In genomic region chr2:170929686-170930050, GRCh38 we compare ENCODE assay signal across 8 cellular contexts. TPM values are rescaled to one million over a fixed set of nuclear protein-coding genes. Genes with fewer than 3 reads are reported as not detected.
DNase-seq lines count a peak whose midpoint lies in the region; ATAC-seq, FAIRE-seq and TF ChIP-seq lines count a peak whose summit lies in the region.

No MANE protein-coding gene starts in this region.

- TF ChIP-seq POLR2A in HepG2 (IDR thresholded peaks at IDR 0.05; ENCODE audit: insufficient read depth in 1 of 2, low read depth in 2 of 2, low read length in 2 of 2): no peak

- no peak for TF ChIP-seq EP300 in HepG2 (IDR thresholded peaks at IDR 0.05; ENCODE audit: low read depth in 2 of 2, low read length in 2 of 2)
- no peak; the same call in 1 of the 2 replicates for TF ChIP-seq EP300 in HepG2 (CRISPR knock-in tag; IDR thresholded peaks at IDR 0.05; ENCODE audit: borderline replicate concordance)

- peak overlapping the region; percentile 100 for H3K9ac ChIP-seq in HepG2 (ENCODE audit: insufficient read depth, low read depth, low read length)

- TF ChIP-seq RAD21 in HepG2 (CRISPR knock-in tag; IDR thresholded peaks at IDR 0.05): no peak

- peak overlapping the region; percentile 94 for H3K27ac Mint-ChIP-seq in CD4-positive, alpha-beta T cell
- peak overlapping the region; percentile 91 for H3K27ac Mint-ChIP-seq in dendritic cell treated with granulocyte-macrophage colony-stimulating factor and Interleukin-4, amounts not matched to agents 40 ng/mL and 50 ng/mL, for 4 days

- FAIRE-seq in HepG2 (lab: Jason Lieb, UNC): no peak

- H3K27me3 ChIP-seq in CD4-positive, alpha-beta T cell (ENCODE audit: control insufficient read depth, insufficient read depth, low read length): no peaks in the 10 kb centered on the region
- no peaks in the 10 kb centered on the region; a peak in 1 of 5 replicates for H3K27me3 ChIP-seq in HepG2 (ENCODE audit: control insufficient read depth in 1 of 2, insufficient read depth in 2 of 2, low read length in 2 of 2)

- under 1% methylated on average over 21 of the region's 21 CpGs for WGBS in HepG2 (ENCODE audit: low lambda C conversion rate)

- POLR2A ChIA-PET in CD4-positive, alpha-beta T cell (lab: Charles Lee): interaction anchor here (0.6 to 3.4 kb wide), 15 partner anchors 11 to 1626 kb away, joined by 3 to 36 read pairs (median 5); partner anchors contain the start of genes DCAF17, METTL8 and TLK1
- POLR2A ChIA-PET in HepG2 (lab: Yijun Ruan, JAX): interaction anchor here (1.0 to 3.1 kb wide), 9 partner anchors 8 to 504 kb away, joined by 3 to 39 read pairs (median 6); partner anchors contain the start of genes DCAF17, METTL8 and SP5

- no peak for TF ChIP-seq CTCF in CD4-positive, alpha-beta T cell (IDR thresholded peaks at IDR 0.05)
- TF ChIP-seq CTCF in VCaP (conservative IDR thresholded peaks at IDR 0.05) (no peak), HepG2 (CRISPR knock-in tag; IDR thresholded peaks at IDR 0.05) (no peak)

- H3K36me3 Mint-ChIP-seq in CD4-positive, alpha-beta T cell (ENCODE audit: low read depth): peaks cover 38% of the 10 kb centered on the region
- H3K36me3 Mint-ChIP-seq in dendritic cell treated with granulocyte-macrophage colony-stimulating factor and Interleukin-4, amounts not matched to agents 40 ng/mL and 50 ng/mL, for 4 days (ENCODE audit: low read depth): peaks cover 12% of the 10 kb centered on the region

- no peaks in the 10 kb centered on the region for H3K9me3 Mint-ChIP-seq in CD4-positive, alpha-beta T cell
- H3K9me3 Mint-ChIP-seq in dendritic cell treated with granulocyte-macrophage colony-stimulating factor and Interleukin-4, amounts not matched to agents 40 ng/mL and 50 ng/mL, for 4 days: peaks cover 12% of the 10 kb centered on the region

- H3K9me3 ChIP-seq in CD4-positive, alpha-beta T cell (ENCODE audit: control insufficient read depth, low read length): no peaks in the 10 kb centered on the region
- H3K9me3 ChIP-seq in HepG2 (ENCODE audit: low read length): no peaks in the 10 kb centered on the region

- H3K36me3 ChIP-seq in HepG2 (replicated peaks in 1 of 2; ENCODE audit: control insufficient read depth in 1 of 2, insufficient read depth in 2 of 2, low read length in 2 of 2): peaks cover under 1 to 3% of the 10 kb centered on the region in 2 experiments; a peak in 1 of 5 replicates

- peaks cover 70% of the 10 kb centered on the region for H3K79me2 ChIP-seq in HepG2 (ENCODE audit: insufficient read depth, low read length)

- H3K4me1 ChIP-seq in HepG2 (ENCODE audit: insufficient read depth, low read length): peaks cover 56% of the 10 kb centered on the region

- DNase-seq in CD4-positive, alpha-beta T cell: peak in 7 of 10 experiments; percentile 10 to 51 (median 28)
- DNase-seq in KG1 (lab: John Stamatoyannopoulos, UW) (peak; percentile 51), HepG2 (ENCODE audit: low spot score) (peak; percentile 67)
- DNase-seq in stimulated activated CD4-positive, alpha-beta T cell treated with anti-CD3 and anti-CD28 coated beads, Interleukin-4, amount 100 ng/mL, for 4 hours: peak; percentile 20 to 37

- no peak for ATAC-seq in CD4-positive, alpha-beta T cell (ENCODE audit: poor library complexity)
- peak; percentile 15 for ATAC-seq in GM19455 (IDR thresholded peaks at IDR 0.05; ENCODE audit: unreplicated experiment)
- peak; percentile 50 for ATAC-seq in HepG2
- ATAC-seq in GM21737 (IDR thresholded peaks at IDR 0.05; ENCODE audit: unreplicated experiment): no peak

- H3K4me3 Mint-ChIP-seq in CD4-positive, alpha-beta T cell: peak overlapping the region; percentile 97
- peak overlapping the region; percentile 89 for H3K4me3 Mint-ChIP-seq in dendritic cell treated with granulocyte-macrophage colony-stimulating factor and Interleukin-4, amounts not matched to agents 40 ng/mL and 50 ng/mL, for 4 days

- CTCF ChIA-PET in CD4-positive, alpha-beta T cell (lab: Charles Lee): interaction anchor here (0.6 to 3.4 kb wide), 17 partner anchors 8 to 993 kb away, joined by 3 to 43 read pairs (median 11); partner anchors contain the start of genes DCAF17, HAT1 and METTL8
- CTCF ChIA-PET in HepG2 (lab: Yijun Ruan, JAX; ENCODE audit: low intra/inter-chr PET ratio, low total read pairs): interaction anchor here (2.0 kb wide), 1 partner anchor 44 kb away, joined by 4 read pairs; no protein-coding TSS in a partner anchor

- no peaks in the 10 kb centered on the region for H3K27me3 Mint-ChIP-seq in CD4-positive, alpha-beta T cell
- no peaks in the 10 kb centered on the region for H3K27me3 Mint-ChIP-seq in dendritic cell treated with granulocyte-macrophage colony-stimulating factor and Interleukin-4, amounts not matched to agents 40 ng/mL and 50 ng/mL, for 4 days

- peaks cover 49% of the 10 kb centered on the region for H4K20me1 ChIP-seq in HepG2 (ENCODE audit: insufficient read depth, low read length)

- no TSS peak for BruUV-seq in HepG2 (replicated peaks; lab: Mats Ljungman, UMichigan)

- peak overlapping the region; percentile 91 for H3K4me2 ChIP-seq in HepG2 (ENCODE audit: low read depth, low read length)

- in situ Hi-C loops in HepG2 (cut with HindIII; ENCODE audit: extremely low pct_ligation_motif_present, low pct_unique_long_range_greater_than_20kb): no loop called here

- peak overlapping the region; percentile 86 for H3K27ac ChIP-seq in CD4-positive, alpha-beta T cell (ENCODE audit: low read depth, low read length)
- H3K27ac ChIP-seq in VCaP (peak overlapping the region; percentile 94), HepG2 (ENCODE audit: extremely low read length, insufficient read depth, low read length) (peak overlapping the region; percentile 94)

- H3K4me3 ChIP-seq in HepG2 (replicated peaks in 1 of 3; ENCODE audit: insufficient read depth in 1 of 3, low read depth in 2 of 3, low read length in 3 of 3): peak overlapping the region; percentile 83 to 97 (median 92)

- intact Hi-C loops in CD4-positive, alpha-beta T cell (cut with DNase I, micrococcal nuclease): loop anchor here (1.0 to 10.0 kb wide), 10 partner anchors 38 to 1625 kb away; partner anchors contain the start of genes DCAF17 (in 1 of the 2), ERICH2 (in 1 of the 2), METAP1D (in 1 of the 2) and METTL8 (in 1 of the 2)
- intact Hi-C loops in dendritic cell treated with granulocyte-macrophage colony-stimulating factor and Interleukin-4, amounts not matched to agents 40 ng/mL and 50 ng/mL, for 4 days (cut with micrococcal nuclease): loop anchor here (1.0 to 5.0 kb wide), 2 partner anchors 233 to 505 kb away; partner anchors contain the start of genes DCAF17 and TLK1
- intact Hi-C loops in HepG2 (cut with micrococcal nuclease; ENCODE audit: unreplicated experiment): loop anchor here (2.0 to 5.0 kb wide), 2 partner anchors 38 to 215 kb away; partner anchors contain the start of gene SP5

- H2AFZ ChIP-seq in HepG2 (ENCODE audit: low read length): no peak overlapping the region

- H3K4me1 Mint-ChIP-seq in CD4-positive, alpha-beta T cell (ENCODE audit: low read depth): peaks cover 55% of the 10 kb centered on the region
- H3K4me1 Mint-ChIP-seq in dendritic cell treated with granulocyte-macrophage colony-stimulating factor and Interleukin-4, amounts not matched to agents 40 ng/mL and 50 ng/mL, for 4 days (ENCODE audit: low read depth): peaks cover 31% of the 10 kb centered on the region

TF ChIP-seq in HepG2, 621 proteins besides CTCF, POLR2A, EP300 and RAD21 (continues in another document):
- TF ChIP-seq KDM4B (CRISPR knock-in tag; IDR thresholded peaks at IDR 0.05) (0 out of 2 replicates have a peak, but pooled peaks have one; percentile 19), FOSL2 (CRISPR knock-in tag; IDR thresholded peaks at IDR 0.05) (peak; percentile 16; the same call in 1 of the 2 replicates), HINFP (CRISPR knock-in tag; IDR thresholded peaks at IDR 0.05; ENCODE audit: low read depth) (peak; percentile 35; the same call in 1 of the 2 replicates), ZNF549 (CRISPR knock-in tag; IDR thresholded peaks at IDR 0.05) (no peak), MEIS1 (CRISPR knock-in tag; IDR thresholded peaks at IDR 0.05; ENCODE audit: borderline replicate concordance) (peak; percentile 72), ZNF674 (CRISPR knock-in tag; IDR thresholded peaks at IDR 0.05; ENCODE audit: low read depth) (0 out of 2 replicates have a peak, but pooled peaks have one; percentile 13)

RNA-seq across cellular contexts. Expression of gene GORASP2, which starts 0.6 kb away (rescaled TPM):
- 10 to 100 TPM; 87.3 to 95.7 TPM for total RNA-seq in CD4-positive, alpha-beta T cell
- 97.3 and 103 TPM in 2 replicates for total RNA-seq in HepG2 (2016; rRNA removed; fragmentation: Illumina TruSeq; extraction: Trizol)
- 22.0 and 22.8 TPM in 2 replicates for total RNA-seq in HepG2 (2016; cell fraction: cytosol; rRNA removed; fragmentation: Illumina TruSeq; extraction: Trizol; ENCODE audit: low read depth)
- 82.8 and 104 TPM in 2 replicates for total RNA-seq in HepG2 (2016; cell fraction: insoluble cytoplasmic fraction; rRNA removed; fragmentation: Illumina TruSeq; extraction: Trizol)
- total RNA-seq in HepG2 (2016; cell fraction: membrane; rRNA removed; fragmentation: Illumina TruSeq; extraction: Trizol): 51.0 and 56.4 TPM in 2 replicates
- 78.9 and 79.4 TPM in 2 replicates for total RNA-seq in HepG2 (2016; cell fraction: nucleus; rRNA removed; fragmentation: Illumina TruSeq; extraction: Trizol)
- polyA plus RNA-seq in HepG2 (2011; rRNA removed): 190 and 239 TPM in 2 replicates
- 210 and 213 TPM in 2 replicates for polyA plus RNA-seq in HepG2 (2011; cell fraction: cytosol; rRNA removed)
- 82.9 and 100 TPM in 2 replicates for polyA plus RNA-seq in HepG2 (2011; cell fraction: nucleus; rRNA removed)
- 89.3 and 114 TPM in 2 replicates for polyA plus RNA-seq in HepG2 (2012)
- polyA plus RNA-seq in HepG2 (2016; cell fraction: cytosol; fragmentation: Illumina TruSeq; extraction: Trizol; ENCODE audit: low read depth): 27.3 and 29.3 TPM in 2 replicates
- polyA plus RNA-seq in HepG2 (2016; cell fraction: insoluble cytoplasmic fraction; fragmentation: Illumina TruSeq; extraction: Trizol; ENCODE audit: low read depth): 157 and 193 TPM in 2 replicates
- polyA plus RNA-seq in HepG2 (2016; cell fraction: membrane; fragmentation: Illumina TruSeq; extraction: Trizol; ENCODE audit: low read depth): 52.8 and 61.7 TPM in 2 replicates
- polyA plus RNA-seq in HepG2 (2016; cell fraction: nucleus; fragmentation: Illumina TruSeq; extraction: Trizol; ENCODE audit: insufficient read depth, low read depth): 107 and 115 TPM in 2 replicates
- 108 and 236 TPM in 2 replicates for polyA minus RNA-seq in HepG2 (2011; rRNA and poly(A)+ RNA removed; ENCODE audit: low replicate concordance)
- polyA minus RNA-seq in HepG2 (2011; cell fraction: cytosol; rRNA and poly(A)+ RNA removed): 74.6 and 85.1 TPM in 2 replicates
- 157 and 204 TPM in 2 replicates for polyA minus RNA-seq in HepG2 (2011; cell fraction: nucleus; rRNA and poly(A)+ RNA removed)

Comparison
In these comparisons a context has a peak if more than half of its experiments do, and no peak if none do; other contexts are left out.
1. ATAC-seq: peak in GM19455 (single experiment) and HepG2 (single experiment); none in CD4-positive, alpha-beta T cell (single experiment) and GM21737 (single experiment).
2. Peak in every context shown above with its lines, with median percentiles within 50 percentile points of each other: DNase-seq and H3K27ac ChIP-seq.